Comparison of ENCODE assay signal across 6 cellular contexts in genomic region chr2:127241184-127241583, GRCh38. TPM values are rescaled to one million over a fixed set of nuclear protein-coding genes. Genes with fewer than 3 reads are reported as not detected.
"Had no signal": no experiment of that assay in that cellular context is flagged by ENCODE, and none has a peak within 500 bp of the region (broad histone marks: within the 10 kb centered on the region; RNA-seq: fewer than 3 reads in every experiment).

No MANE protein-coding gene starts in this region.

RNA-seq across cellular contexts. Expression of gene CYP27C1, which starts 21.1 kb away (rescaled TPM):
- total RNA-seq: K562, MCF 10A, NCI-H460, OCI-LY7, Right ventricle myocardium superior had no signal
- polyA plus RNA-seq: K562, SK-N-SH had no signal
